8 cellular contexts compared by ENCODE assay signal in the genomic region with DNA sequence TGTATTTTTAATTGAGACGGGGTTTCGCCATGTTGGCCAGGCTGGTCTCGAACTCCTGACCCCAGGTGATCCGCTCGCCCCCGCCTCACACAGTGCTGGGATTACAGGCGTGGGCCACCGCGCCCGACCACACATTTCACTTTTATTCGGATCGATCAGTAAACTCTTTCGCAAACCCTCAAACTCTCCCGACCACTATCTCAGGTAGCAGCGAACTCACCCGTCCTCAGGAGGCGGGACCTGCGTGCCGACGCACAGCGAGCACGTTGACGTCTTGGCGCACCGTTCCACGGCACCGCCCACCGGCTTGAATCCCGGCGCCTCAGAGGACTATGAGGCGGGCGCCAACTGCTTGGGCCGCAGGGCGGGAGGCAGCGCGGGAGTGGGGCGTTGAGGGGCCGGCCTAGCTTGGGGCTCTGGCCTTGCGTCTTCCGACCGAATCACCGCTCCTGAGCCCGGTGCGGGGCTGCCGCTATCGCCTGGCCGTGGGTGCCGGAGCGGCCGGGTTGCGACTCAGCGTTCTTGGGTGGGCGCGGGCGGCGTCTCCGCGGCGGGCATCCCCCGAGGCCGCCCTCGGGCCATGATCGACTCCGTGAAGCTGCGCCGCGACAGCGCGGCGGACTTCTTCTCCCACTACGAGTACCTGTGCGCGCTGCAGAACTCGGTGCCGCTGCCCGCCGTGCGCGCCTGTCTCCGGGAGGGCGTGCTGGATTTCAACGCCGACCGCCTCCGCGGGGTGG. TPM values are rescaled to one million over a fixed set of nuclear protein-coding genes. Genes with fewer than 3 reads are reported as not detected.
A peak's percentile ranks its signal among the peaks of the same experiment; 100 is the strongest.
DNase-seq lines count a peak whose midpoint lies in the region; ATAC-seq and TF ChIP-seq lines count a peak whose summit lies in the region.

A gene with protein sequence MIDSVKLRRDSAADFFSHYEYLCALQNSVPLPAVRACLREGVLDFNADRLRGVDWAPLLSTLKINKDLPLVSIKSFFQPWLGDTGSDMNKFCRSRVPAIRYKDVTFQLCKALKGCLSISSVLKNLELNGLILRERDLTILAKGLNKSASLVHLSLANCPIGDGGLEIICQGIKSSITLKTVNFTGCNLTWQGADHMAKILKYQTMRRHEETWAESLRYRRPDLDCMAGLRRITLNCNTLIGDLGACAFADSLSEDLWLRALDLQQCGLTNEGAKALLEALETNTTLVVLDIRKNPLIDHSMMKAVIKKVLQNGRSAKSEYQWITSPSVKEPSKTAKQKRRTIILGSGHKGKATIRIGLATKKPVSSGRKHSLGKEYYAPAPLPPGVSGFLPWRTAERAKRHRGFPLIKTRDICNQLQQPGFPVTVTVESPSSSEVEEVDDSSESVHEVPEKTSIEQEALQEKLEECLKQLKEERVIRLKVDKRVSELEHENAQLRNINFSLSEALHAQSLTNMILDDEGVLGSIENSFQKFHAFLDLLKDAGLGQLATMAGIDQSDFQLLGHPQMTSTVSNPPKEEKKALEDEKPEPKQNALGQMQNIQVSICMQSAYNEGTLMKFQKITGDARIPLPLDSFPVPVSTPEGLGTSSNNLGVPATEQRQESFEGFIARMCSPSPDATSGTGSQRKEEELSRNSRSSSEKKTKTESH (plus strand): TSS at position 305 of the 740 bp plus-strand sequence. CDS start 276 bp downstream, at position 581.

- peak within 1 kb of the TSS; percentile 77 to 86 for H3K4me3 ChIP-seq in cardiac fibroblast (replicated peaks in 1 of 2; ENCODE audit: low read depth in 2 of 2, low read length in 2 of 2)
- H3K4me3 ChIP-seq in smooth muscle cell: peak within 1 kb of the TSS; percentile 80

- under 1% methylated on average over 84 of the region's 86 CpGs for WGBS in smooth muscle cell (ENCODE audit: low lambda C conversion rate)

- H3K4me1 ChIP-seq in smooth muscle cell (ENCODE audit: low read depth): peaks cover 11% of the 10 kb centered on the region

- H2AFZ ChIP-seq in smooth muscle cell (ENCODE audit: low read depth): peak within 1 kb of the TSS; percentile 75

- H3K9me3 Mint-ChIP-seq in WTC11: no peaks in the 10 kb centered on the region

- H3K9ac ChIP-seq in smooth muscle cell (ENCODE audit: low read depth): peak within 1 kb of the TSS; percentile 63

- H3K27me3 Mint-ChIP-seq in WTC11 (ENCODE audit: low read depth): no peaks in the 10 kb centered on the region

- ATAC-seq in GM18873 (IDR thresholded peaks at IDR 0.05; ENCODE audit: low FRiP score, unreplicated experiment) (peak; percentile 98), HG03135 (IDR thresholded peaks at IDR 0.05; ENCODE audit: unreplicated experiment) (peak; percentile 99), WTC11 (peak; percentile 97)

- H3K36me3 Mint-ChIP-seq in WTC11: peaks cover 11% of the 10 kb centered on the region

- H3K9me3 ChIP-seq in smooth muscle cell (replicated peaks; ENCODE audit: low read depth): no peaks in the 10 kb centered on the region

- peak within 1 kb of the TSS; percentile 65 for H3K27ac ChIP-seq in smooth muscle cell (ENCODE audit: low read depth)

- peaks cover 17% of the 10 kb centered on the region for H3K4me1 Mint-ChIP-seq in WTC11

- no peaks in the 10 kb centered on the region for H3K27me3 ChIP-seq in smooth muscle cell (ENCODE audit: low read depth)

- peaks cover 7% of the 10 kb centered on the region for H3K79me2 ChIP-seq in smooth muscle cell (ENCODE audit: low read depth)

- H3K36me3 ChIP-seq in smooth muscle cell (ENCODE audit: low read depth): peaks cover 4% of the 10 kb centered on the region

- TF ChIP-seq CTCF in WTC11 (IDR thresholded peaks at IDR 0.05) (no peak), cardiac fibroblast (IDR thresholded peaks at IDR 0.05; ENCODE audit: low read depth, low read length) (no peak), smooth muscle cell (IDR thresholded peaks at IDR 0.05; ENCODE audit: borderline replicate concordance, insufficient read depth, poor library complexity, severe bottlenecking) (no peak)

- DNase-seq in AG08395 (ENCODE audit: low spot score) (peak; percentile 95), NCI-H2227 (lab: John Stamatoyannopoulos, UW; ENCODE audit: unreplicated experiment) (peak; percentile 95), WTC11 (ENCODE audit: low spot score) (peak; percentile 94), cardiac fibroblast (ENCODE audit: low read depth in 2 of 2) (peak; percentile 93 to 95), iPS-NIHi7 (ENCODE audit: extremely low spot score) (peak; percentile 98), smooth muscle cell (lab: John Stamatoyannopoulos, UW; ENCODE audit: unreplicated experiment) (peak; percentile 48)

- H4K20me1 ChIP-seq in smooth muscle cell (ENCODE audit: low read depth): no peaks in the 10 kb centered on the region

- H3K4me3 Mint-ChIP-seq in WTC11: no peak within 1 kb of the TSS; the same call in 1 of the 2 replicates

- POLR2A ChIA-PET in WTC11 (lab: Charles Lee): interaction anchor here (0.7 to 2.0 kb wide), 4 partner anchors 20 to 715 kb away, joined by 3 to 15 read pairs (median 6); partner anchors contain the start of gene PSAT1

- H3K27ac Mint-ChIP-seq in WTC11: peak within 1 kb of the TSS; percentile 99

- H3F3A ChIP-seq in smooth muscle cell (ENCODE audit: low read depth): peaks cover 3% of the 10 kb centered on the region

- CTCF ChIA-PET in WTC11 (lab: Charles Lee): interaction anchor here (1.5 to 1.8 kb wide), 2 partner anchors 60 to 106 kb away, joined by 4 to 5 read pairs; partner anchors contain the start of gene PSAT1

- H3K4me2 ChIP-seq in smooth muscle cell: peak within 1 kb of the TSS; percentile 90

TF ChIP-seq in WTC11, 78 proteins besides CTCF, POLR2A, EP300 and RAD21 (continues in another document):
- TF ChIP-seq ZNF263 (CRISPR knock-in tag; IDR thresholded peaks at IDR 0.05; ENCODE audit: low read depth): no peak
- TF ChIP-seq NFYB (CRISPR knock-in tag; conservative IDR thresholded peaks at IDR 0.05; ENCODE audit: low read depth): no peak; the same call in 1 of the 2 replicates
- peak; percentile 44; the same call in 1 of the 2 replicates for TF ChIP-seq SMAD3 (CRISPR knock-in tag; IDR thresholded peaks at IDR 0.05; ENCODE audit: borderline replicate concordance)
- peak; percentile 90; the same call in 1 of the 2 replicates for TF ChIP-seq CBFB (CRISPR knock-in tag; IDR thresholded peaks at IDR 0.05; ENCODE audit: low read depth)
- TF ChIP-seq MLX (CRISPR knock-in tag; IDR thresholded peaks at IDR 0.05): no peak
- 0 out of 2 replicates have a peak, but pooled peaks have one; percentile 28 for TF ChIP-seq ZNF219 (CRISPR knock-in tag; IDR thresholded peaks at IDR 0.05; ENCODE audit: borderline replicate concordance)
- TF ChIP-seq, protein P1, sequence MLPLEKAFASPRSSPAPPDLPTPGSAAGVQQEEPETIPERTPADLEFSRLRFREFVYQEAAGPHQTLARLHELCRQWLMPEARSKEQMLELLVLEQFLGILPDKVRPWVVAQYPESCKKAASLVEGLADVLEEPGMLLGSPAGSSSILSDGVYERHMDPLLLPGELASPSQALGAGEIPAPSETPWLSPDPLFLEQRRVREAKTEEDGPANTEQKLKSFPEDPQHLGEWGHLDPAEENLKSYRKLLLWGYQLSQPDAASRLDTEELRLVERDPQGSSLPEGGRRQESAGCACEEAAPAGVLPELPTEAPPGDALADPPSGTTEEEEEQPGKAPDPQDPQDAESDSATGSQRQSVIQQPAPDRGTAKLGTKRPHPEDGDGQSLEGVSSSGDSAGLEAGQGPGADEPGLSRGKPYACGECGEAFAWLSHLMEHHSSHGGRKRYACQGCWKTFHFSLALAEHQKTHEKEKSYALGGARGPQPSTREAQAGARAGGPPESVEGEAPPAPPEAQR (CRISPR knock-in tag; IDR thresholded peaks at IDR 0.05): no peak
- no peak for TF ChIP-seq FOXJ3 (CRISPR knock-in tag; IDR thresholded peaks at IDR 0.05; ENCODE audit: borderline replicate concordance)
- no peak for TF ChIP-seq TCF7 (CRISPR knock-in tag; IDR thresholded peaks at IDR 0.05; ENCODE audit: low read depth)
- TF ChIP-seq TP53 (CRISPR knock-in tag; IDR thresholded peaks at IDR 0.05): peak; percentile 91
- TF ChIP-seq JAZF1 (CRISPR knock-in tag; IDR thresholded peaks at IDR 0.05): no peak
- no peak for TF ChIP-seq KAT7 (CRISPR knock-in tag; IDR thresholded peaks at IDR 0.05; ENCODE audit: borderline replicate concordance)
- TF ChIP-seq PRDM15 (CRISPR knock-in tag; IDR thresholded peaks at IDR 0.05): 0 out of 2 replicates have a peak, but pooled peaks have one; percentile 10

RNA-seq across cellular contexts. Expression of the gene that starts here (rescaled TPM):
- total RNA-seq in WTC11 (2021): 42.0 to 44.1 TPM (median 44.0 TPM) in 3 replicates
- 25.4 and 28.3 TPM in 2 replicates for total RNA-seq in smooth muscle cell
- polyA plus RNA-seq in smooth muscle cell: 7.9 and 8.2 TPM in 2 replicates

Comparison
In these comparisons a context has a peak if more than half of its experiments do, and no peak if none do; other contexts are left out.
1. Peak in every context shown above with its lines: DNase-seq, ATAC-seq, H3K4me3 ChIP-seq and H3K27ac ChIP-seq.
2. DNase-seq: peak in every context shown above with its lines; median percentile 98 in iPS-NIHi7; 95 in AG08395; 95 in NCI-H2227; 94 in WTC11; 94 in cardiac fibroblast; 48 in smooth muscle cell.